9 cellular contexts compared by ENCODE assay signal in genomic region chr1:36322085-36322785, GRCh38. TPM values are rescaled to one million over a fixed set of nuclear protein-coding genes. Genes with fewer than 3 reads are reported as not detected.
DNase-seq lines count a peak whose midpoint lies in the region; ATAC-seq and TF ChIP-seq lines count a peak whose summit lies in the region.
"Had no signal": no experiment of that assay in that cellular context is flagged by ENCODE, and none has a peak within 500 bp of the region (broad histone marks: within the 10 kb centered on the region; RNA-seq: fewer than 3 reads in every experiment).

No MANE protein-coding gene starts in this region.

- TF ChIP-seq CTCF in coronary artery (IDR thresholded peaks at IDR 0.05) (no peak), upper lobe of left lung (IDR thresholded peaks at IDR 0.05) (no peak)

- no peak for TF ChIP-seq POLR2A in upper lobe of left lung (IDR thresholded peaks at IDR 0.05)

- H3K36me3 ChIP-seq in mesodermal cell (ENCODE audit: control insufficient read depth, insufficient read depth, low read length), result peaks cover 22% of the 10 kb centered on the region
- H3K36me3 ChIP-seq in upper lobe of left lung, result peaks cover 0 to 13% (median 0%) of the 10 kb centered on the region in 4 donors

- H3K4me1 ChIP-seq in mesodermal cell (ENCODE audit: control insufficient read depth, insufficient read depth, low read length, poor library complexity, severe bottlenecking) (peaks cover 39% of the 10 kb centered on the region), upper lobe of left lung (peaks cover 26 to 44% (median 40%) of the 10 kb centered on the region in 4 donors)

- no peak for ATAC-seq in activated T-cell treated with anti-CD3 and anti-CD28 coated beads, Interleukin-2, amount 50 U/mL, for 4 hours
- ATAC-seq in upper lobe of left lung (ENCODE audit: low FRiP score in 2 of 2) (peak in 1 of 2 donors; percentile 4), GM19023 (IDR thresholded peaks at IDR 0.05; ENCODE audit: unreplicated experiment) (no peak), HG02623 (IDR thresholded peaks at IDR 0.05; ENCODE audit: unreplicated experiment) (no peak)

- DNase-seq in activated T-cell treated with anti-CD3 and anti-CD28 coated beads, Interleukin-2, amount 50 U/mL, for 4 hours, result no peak
- DNase-seq in activated T-cell treated with anti-CD3 and anti-CD28 coated beads for 4 hours, result no peak
- no peak for DNase-seq in coronary artery (ENCODE audit: low spot score)
- peak in 1 of 2 donors; percentile 88 for DNase-seq in upper lobe of left lung
- no peak for DNase-seq in MV-4-11 (lab: John Stamatoyannopoulos, UW)
- DNase-seq: GF-D8 had no signal

- H3K9me3 ChIP-seq in mesodermal cell (ENCODE audit: control insufficient read depth, low read length), result no peaks in the 10 kb centered on the region
- H3K9me3 ChIP-seq in upper lobe of left lung, result no peaks in the 10 kb centered on the region

- peaks cover 23% of the 10 kb centered on the region for H3K4me1 Mint-ChIP-seq in activated T-cell treated with anti-CD3 and anti-CD28 coated beads, Interleukin-2, amount 50 U/mL, for 4 hours (ENCODE audit: low read depth)

- H3K27ac ChIP-seq in coronary artery (peak overlapping the region; percentile 93 to 98), mesodermal cell (ENCODE audit: low read depth, low read length, severe bottlenecking) (peak overlapping the region; percentile 89), upper lobe of left lung (peak overlapping the region; percentile 79 to 92 (median 88))

- H3K4me3 ChIP-seq in coronary artery, result peak overlapping the region; percentile 91
- peak overlapping the region; percentile 82 for H3K4me3 ChIP-seq in mesodermal cell (ENCODE audit: extremely low read depth, insufficient read depth, low read length, poor library complexity, severe bottlenecking)
- peak overlapping the region; percentile 68 to 95 (median 83) for H3K4me3 ChIP-seq in upper lobe of left lung

- H3K27me3 Mint-ChIP-seq in activated T-cell treated with anti-CD3 and anti-CD28 coated beads, Interleukin-2, amount 50 U/mL, for 4 hours (ENCODE audit: low read depth), result no peaks in the 10 kb centered on the region

- no peaks in the 10 kb centered on the region for H3K9me3 Mint-ChIP-seq in activated T-cell treated with anti-CD3 and anti-CD28 coated beads, Interleukin-2, amount 50 U/mL, for 4 hours

- H3K27me3 ChIP-seq in upper lobe of left lung, result no peaks in the 10 kb centered on the region

- WGBS in mesodermal cell (ENCODE audit: insufficient coverage in 2 of 2), 2 experiments, result 15 to 18% methylated on average over 42 to 66 of the region's 66 CpGs
- 54 to 71% methylated on average over 25 to 52 of the region's 66 CpGs for WGBS in upper lobe of left lung, 2 donors

- peak overlapping the region; percentile 68 for H3K4me3 Mint-ChIP-seq in activated T-cell treated with anti-CD3 and anti-CD28 coated beads, Interleukin-2, amount 50 U/mL, for 4 hours

- TF ChIP-seq EP300 in upper lobe of left lung (IDR thresholded peaks at IDR 0.05), result no peak

- no peaks in the 10 kb centered on the region for H3K36me3 Mint-ChIP-seq in activated T-cell treated with anti-CD3 and anti-CD28 coated beads, Interleukin-2, amount 50 U/mL, for 4 hours (ENCODE audit: insufficient read depth)

RNA-seq across cellular contexts. Expression of gene EVA1B, which starts 1.2 kb away (rescaled TPM):
- total RNA-seq in activated T-cell treated with anti-CD3 and anti-CD28 coated beads, Interleukin-2, amount 50 U/mL, for 4 hours, result 1 to 10 TPM; 2.2 to 5.5 (median 4.5) TPM
- 108 TPM for polyA plus RNA-seq in mesodermal cell (2013, experiment 1 of 2)
- 89.0 TPM for polyA plus RNA-seq in mesodermal cell (2013, experiment 2 of 2)
- total RNA-seq in upper lobe of left lung, result 10 to 100 TPM; 24.3 to 97.9 (median 36.6) TPM

RNA-seq across cellular contexts. Expression of gene SH3D21, which starts 16.1 kb away (rescaled TPM):
- total RNA-seq in activated T-cell treated with anti-CD3 and anti-CD28 coated beads, Interleukin-2, amount 50 U/mL, for 4 hours, result 1 to 10 TPM; 1.7 to 5.6 (median 2.3) TPM
- 5.3 TPM for polyA plus RNA-seq in mesodermal cell (2013, experiment 1 of 2)
- 5.3 TPM for polyA plus RNA-seq in mesodermal cell (2013, experiment 2 of 2)
- total RNA-seq in upper lobe of left lung, result 10 to 100 TPM in 3 of 6 donors, 1 to 10 TPM in 3; 4.4 to 65.0 (median 13.1) TPM
